Comparison of ENCODE assay signal across 7 cellular contexts in genomic region chr17:81223758-81224122, GRCh38. TPM values are rescaled to one million over a fixed set of nuclear protein-coding genes. Genes with fewer than 3 reads are reported as not detected.
DNase-seq lines count a peak whose midpoint lies in the region; ATAC-seq and TF ChIP-seq lines count a peak whose summit lies in the region.
"Had no signal": no experiment of that assay in that cellular context is flagged by ENCODE, and none has a peak within 500 bp of the region (broad histone marks: within the 10 kb centered on the region; RNA-seq: fewer than 3 reads in every experiment).

No MANE protein-coding gene starts in this region.

- CTCF ChIA-PET in RWPE1 (lab: Yijun Ruan, JAX), result interaction anchor here (0.7 kb wide), 1 partner anchor 16 kb away, joined by 3 read pairs; no protein-coding TSS in a partner anchor

- peak overlapping the region; percentile 67 for H3K27ac ChIP-seq in RWPE1
- no peak overlapping the region for H3K27ac ChIP-seq in mesodermal cell (ENCODE audit: low read depth, low read length, severe bottlenecking)

- TF ChIP-seq CTCF in RWPE1 (conservative IDR thresholded peaks at IDR 0.05; ENCODE audit: low read depth), result no peak

- 74 to 84% methylated on average over 11 of the region's 11 CpGs for WGBS in mesodermal cell (ENCODE audit: insufficient coverage in 2 of 2), 2 experiments

- in situ Hi-C loops in G401 (cut with HindIII; ENCODE audit: low sequenced_read_pairs), result no loop called here

- POLR2A ChIA-PET in RWPE1 (lab: Yijun Ruan, JAX; ENCODE audit: low non-redundant PET), result no interaction called here

- peak overlapping the region; percentile 23 for H3K4me3 ChIP-seq in mesodermal cell (ENCODE audit: extremely low read depth, insufficient read depth, low read length, poor library complexity, severe bottlenecking)

- peaks cover 9% of the 10 kb centered on the region for H3K36me3 ChIP-seq in mesodermal cell (ENCODE audit: control insufficient read depth, insufficient read depth, low read length)

- DNase-seq in G401 (ENCODE audit: low spot score), result peak; percentile 22
- DNase-seq in RWPE1 (ENCODE audit: low spot score), result no peak
- DNase-seq in mesenteric fat pad (ENCODE audit: low spot score), result no peak
- DNase-seq in hippocampal formation (lab: John Stamatoyannopoulos, UW), result no peak

- peaks cover 8% of the 10 kb centered on the region for H3K4me1 ChIP-seq in mesodermal cell (ENCODE audit: control insufficient read depth, insufficient read depth, low read length, poor library complexity, severe bottlenecking)

- ATAC-seq in GM21825 (IDR thresholded peaks at IDR 0.05; ENCODE audit: unreplicated experiment), result no peak

- peaks cover 4% of the 10 kb centered on the region for H3K9me3 ChIP-seq in mesodermal cell (ENCODE audit: control insufficient read depth, low read length)

RNA-seq across cellular contexts. Expression of gene CEP131, which starts 1.0 kb away (rescaled TPM):
- 24.5 and 42.0 TPM in 2 replicates for total RNA-seq in G401 (2014; rRNA removed; shearing (Covaris generic))
- 16.1 TPM for polyA plus RNA-seq in mesodermal cell (2013, experiment 1 of 2)
- polyA plus RNA-seq in mesodermal cell (2013, experiment 2 of 2), result 14.0 TPM
- 3.4 TPM for total RNA-seq in mesenteric fat pad

RNA-seq across cellular contexts. Expression of gene TEPSIN, which starts 15.1 kb away (rescaled TPM):
- total RNA-seq in G401 (2014; rRNA removed; shearing (Covaris generic)), result 14.4 and 18.1 TPM in 2 replicates
- polyA plus RNA-seq in mesodermal cell (2013, experiment 1 of 2), result 23.7 TPM
- 18.4 TPM for polyA plus RNA-seq in mesodermal cell (2013, experiment 2 of 2)
- total RNA-seq in mesenteric fat pad, result 23.1 TPM

RNA-seq across cellular contexts. Expression of gene NDUFAF8, which starts 15.4 kb away (rescaled TPM):
- 151 and 156 TPM in 2 replicates for total RNA-seq in G401 (2014; rRNA removed; shearing (Covaris generic))
- polyA plus RNA-seq in mesodermal cell (2013, experiment 1 of 2), result 44.8 TPM
- polyA plus RNA-seq in mesodermal cell (2013, experiment 2 of 2), result 45.9 TPM
- total RNA-seq in mesenteric fat pad, result 46.2 TPM

RNA-seq across cellular contexts. Expression of gene AATK, which starts 57.7 kb away (rescaled TPM):
- total RNA-seq in G401 (2014; rRNA removed; shearing (Covaris generic)), result 7.5 and 19.0 TPM in 2 replicates
- polyA plus RNA-seq in mesodermal cell (2013, experiment 1 of 2), result 1.7 TPM
- 0.40 TPM for polyA plus RNA-seq in mesodermal cell (2013, experiment 2 of 2)
- total RNA-seq in mesenteric fat pad, result 7.9 TPM

RNA-seq across cellular contexts. Expression of gene PVALEF, which starts 58.4 kb away (rescaled TPM):
- total RNA-seq in G401 (2014; rRNA removed; shearing (Covaris generic)), result not detected in 2 replicates
- polyA plus RNA-seq in mesodermal cell (2013, experiment 1 of 2), result not detected
- not detected for polyA plus RNA-seq in mesodermal cell (2013, experiment 2 of 2)
- not detected for total RNA-seq in mesenteric fat pad
- total RNA-seq: SK-MEL-5 had no signal
